9 cellular contexts compared by ENCODE assay signal in the genomic region with DNA sequence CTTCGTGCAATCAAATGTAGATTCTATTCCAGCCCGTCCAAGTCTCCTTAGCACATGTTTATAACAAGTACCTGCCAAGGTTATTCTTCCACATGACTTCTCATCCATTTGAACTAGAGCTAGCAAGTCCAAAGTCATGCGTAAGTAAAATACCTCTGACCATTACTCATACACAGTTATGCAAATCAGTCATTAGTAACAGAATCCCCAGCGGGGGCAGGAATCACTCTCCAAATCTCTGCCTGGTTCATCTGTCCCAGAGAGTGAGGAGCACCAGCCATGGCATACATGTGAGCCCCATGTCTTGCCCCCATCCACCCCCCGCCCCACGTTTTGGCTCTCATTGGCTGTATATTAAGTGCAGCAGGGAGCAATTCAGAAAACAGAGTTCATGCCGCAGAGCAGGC. TPM values are rescaled to one million over a fixed set of nuclear protein-coding genes. Genes with fewer than 3 reads are reported as not detected.
DNase-seq lines count a peak whose midpoint lies in the region; ATAC-seq and TF ChIP-seq lines count a peak whose summit lies in the region.
"Had no signal": no experiment of that assay in that cellular context is flagged by ENCODE, and none has a peak within 500 bp of the region (broad histone marks: within the 10 kb centered on the region; RNA-seq: fewer than 3 reads in every experiment).

No MANE protein-coding gene starts in this region.

- no peak overlapping the region for H3K4me3 ChIP-seq in Panc1 (ENCODE audit: low read depth in 2 of 2, low read length in 2 of 2)
- H3K4me3 ChIP-seq in esophagus (ENCODE audit: low read depth in 1 of 2, low read length in 2 of 2): no peak overlapping the region

- H3K4me1 ChIP-seq in Panc1 (ENCODE audit: control insufficient read depth, insufficient read depth, low read length) (no peaks in the 10 kb centered on the region), esophagus (ENCODE audit: control insufficient read depth in 2 of 2, insufficient read depth in 2 of 2, low read length in 1 of 2) (peaks cover 7 to 12% of the 10 kb centered on the region in 2 donors)

- WGBS in esophagus, 2 donors: 38 to 40% methylated on average over 7 of the region's 7 CpGs

- in situ Hi-C loops in Caki2 (cut with HindIII; ENCODE audit: low pct_unique_long_range_greater_than_20kb, low sequenced_read_pairs) (no loop called here), Panc1 (cut with HindIII; ENCODE audit: low pct_unique_long_range_greater_than_20kb, low sequenced_read_pairs) (no loop called here)

- H3K36me3 ChIP-seq in Panc1 (ENCODE audit: control insufficient read depth, insufficient read depth, low read length) (no peaks in the 10 kb centered on the region), esophagus (ENCODE audit: control insufficient read depth in 2 of 2, insufficient read depth in 2 of 2, low read length in 1 of 2) (no peaks in the 10 kb centered on the region)

- DNase-seq in Caki2 (ENCODE audit: low read depth) (peak; percentile 81), Panc1 (ENCODE audit: low read depth, low spot score) (no peak), omental fat pad (ENCODE audit: low spot score) (no peak), NOMO-1 treated with dmso at 0.1 percent for 144 hours (lab: John Stamatoyannopoulos, UW; ENCODE audit: unreplicated experiment) (no peak), NCI-H1694 (lab: John Stamatoyannopoulos, UW) (no peak), immature natural killer cell (no peak)
- DNase-seq: activated gamma-delta T cell had no signal

- H3K27me3 Mint-ChIP-seq in immature natural killer cell (ENCODE audit: low read depth in 3 of 3): peaks cover 1 to 6% (median 1%) of the 10 kb centered on the region in 3 donors

- H3K4me3 Mint-ChIP-seq in immature natural killer cell: no peak overlapping the region

- H3K27me3 ChIP-seq in Panc1 (ENCODE audit: control insufficient read depth, insufficient read depth, low read length) (no peaks in the 10 kb centered on the region), esophagus (ENCODE audit: control insufficient read depth in 1 of 2, insufficient read depth in 2 of 2, low read length in 2 of 2) (no peaks in the 10 kb centered on the region)

- no TSS peak for BruUV-seq in Panc1 (replicated peaks; lab: Mats Ljungman, UMichigan)

- H3K9me3 ChIP-seq in Panc1 (ENCODE audit: control insufficient read depth, insufficient read depth, low read depth, low read length): no peaks in the 10 kb centered on the region
- H3K9me3 ChIP-seq in esophagus (ENCODE audit: control insufficient read depth in 2 of 2, insufficient read depth in 1 of 2, low read depth in 1 of 2, low read length in 1 of 2): no peaks in the 10 kb centered on the region

- intact Hi-C loops in Panc1 (cut with micrococcal nuclease; ENCODE audit: unreplicated experiment): no loop called here

- H3K9me3 Mint-ChIP-seq in immature natural killer cell: no peaks in the 10 kb centered on the region

- H3K4me1 Mint-ChIP-seq in immature natural killer cell: no peaks in the 10 kb centered on the region

- CTCF ChIA-PET in Panc1 (lab: Charles Lee): no interaction called here

- no peak overlapping the region for H3K27ac Mint-ChIP-seq in immature natural killer cell

- H3K36me3 Mint-ChIP-seq in immature natural killer cell: no peaks in the 10 kb centered on the region

- no peak overlapping the region for H3K27ac ChIP-seq in Panc1 (ENCODE audit: low read length)
- H3K27ac ChIP-seq in esophagus (ENCODE audit: low read depth in 2 of 2, low read length in 1 of 2): peak overlapping the region; percentile 84 to 88

- ATAC-seq in Panc1 (peak; percentile 46; the same call in 1 of the 2 replicates), omental fat pad (ENCODE audit: low FRiP score) (peak; percentile 91), HG02938 (IDR thresholded peaks at IDR 0.05; ENCODE audit: unreplicated experiment) (no peak)

- TF ChIP-seq CTCF in Panc1 (IDR thresholded peaks at IDR 0.05): no peak
- no peak for TF ChIP-seq CTCF in omental fat pad (IDR thresholded peaks at IDR 0.05)

- POLR2A ChIA-PET in Panc1 (lab: Charles Lee): interaction anchor here (0.6 kb wide), 1 partner anchor 39 kb away, joined by 7 read pairs; no protein-coding TSS in a partner anchor

RNA-seq across cellular contexts. Expression of a gene that starts 27.7 kb away (rescaled TPM):
- total RNA-seq in Caki2 (2014; rRNA removed; shearing (Covaris generic); ENCODE audit: low replicate concordance): not detected in 2 replicates
- total RNA-seq in Panc1 (2021; ENCODE audit: unreplicated experiment) (not detected), omental fat pad (1 to 10 TPM in 3 of 4 donors, under 1 TPM in 1; 0.84 to 4.4 (median 1.9) TPM)
- polyA plus RNA-seq in Panc1 (2012; ENCODE audit: insufficient read length): not detected
- polyA plus RNA-seq in esophagus (under 1 TPM; 0.16 to 0.22 TPM), immature natural killer cell (not detected)

RNA-seq across cellular contexts. Expression of a gene that starts 58.6 kb away (rescaled TPM):
- total RNA-seq in Caki2 (2014; rRNA removed; shearing (Covaris generic); ENCODE audit: low replicate concordance): 35.1 TPM in 2 replicates
- 11.1 TPM for total RNA-seq in Panc1 (2021; ENCODE audit: unreplicated experiment)
- 18.7 TPM for polyA plus RNA-seq in Panc1 (2012; ENCODE audit: insufficient read length)
- polyA plus RNA-seq in esophagus: 1 to 10 TPM; 6.2 to 7.8 TPM
- total RNA-seq in omental fat pad: 10 to 100 TPM in 1 of 4 donors, 1 to 10 TPM in 3; 2.9 to 16.9 (median 4.7) TPM
- under 1 TPM; 0.16 to 0.69 (median 0.41) TPM for polyA plus RNA-seq in immature natural killer cell
